19 cellular contexts compared by ENCODE assay signal in genomic region chr10:86659161-86659691, GRCh38. TPM values are rescaled to one million over a fixed set of nuclear protein-coding genes. Genes with fewer than 3 reads are reported as not detected.
A peak's percentile ranks its signal among the peaks of the same experiment; 100 is the strongest.
DNase-seq lines count a peak whose midpoint lies in the region; ATAC-seq and TF ChIP-seq lines count a peak whose summit lies in the region.
"Had no signal": no experiment of that assay in that cellular context is flagged by ENCODE, and none has a peak within 500 bp of the region (broad histone marks: within the 10 kb centered on the region; RNA-seq: fewer than 3 reads in every experiment).

No MANE protein-coding gene starts in this region.

- H3K36me3 ChIP-seq in left lung (no peaks in the 10 kb centered on the region), sigmoid colon (no peaks in the 10 kb centered on the region)
- H3K36me3 ChIP-seq: BLaER1 treated with 17β-estradiol and CSF1 and Interleukin-3, amounts not matched to agents 10 nM and 100 nM had no signal

- TF ChIP-seq EP300 in sigmoid colon (IDR thresholded peaks at IDR 0.05) = no peak

- intact Hi-C loops in Right ventricle myocardium inferior (cut with DNase I) (no loop called here), Right ventricle myocardium superior (cut with DNase I) (no loop called here), dorsolateral prefrontal cortex (cut with DNase I) (no loop called here), left lung (cut with DNase I) (no loop called here), sigmoid colon (cut with DNase I) (no loop called here)

- H3K4me3 ChIP-seq in dorsolateral prefrontal cortex (no peak overlapping the region), left lung (no peak overlapping the region), sigmoid colon (no peak overlapping the region)
- H3K4me3 ChIP-seq: BLaER1 treated with 17β-estradiol and CSF1 and Interleukin-3, amounts not matched to agents 10 nM and 100 nM had no signal

- peak; percentile 61 for DNase-seq in Right ventricle myocardium inferior (ENCODE audit: missing footprints)
- DNase-seq in Right ventricle myocardium superior = no peak
- peak in 7 of 10 donors; percentile 0 to 37 (median 19) for DNase-seq in dorsolateral prefrontal cortex
- DNase-seq in left lung = peak; percentile 22 to 45
- DNase-seq in sigmoid colon = peak; percentile 53
- DNase-seq in activated CD4-positive, alpha-beta T cell treated with anti-CD3 and anti-CD28 coated beads for 48 hours = no peak
- DNase-seq in COLO668 (lab: John Stamatoyannopoulos, UW; ENCODE audit: unreplicated experiment) = no peak
- DNase-seq: COR-L47, DMS153, GOT3, NCI-H1048, NCI-H2081, NCI-H510A treated with DMSO at 0.1 percent for 48 hours, NCI-H82, PC-3 had no signal

- no peaks in the 10 kb centered on the region for H3K27me3 ChIP-seq in dorsolateral prefrontal cortex
- peaks cover 0 to 19% of the 10 kb centered on the region in 2 donors for H3K27me3 ChIP-seq in left lung
- no peaks in the 10 kb centered on the region for H3K27me3 ChIP-seq in sigmoid colon
- H3K27me3 ChIP-seq: BLaER1 treated with 17β-estradiol and CSF1 and Interleukin-3, amounts not matched to agents 10 nM and 100 nM had no signal

- ATAC-seq in Right ventricle myocardium inferior = no peak
- ATAC-seq in Right ventricle myocardium superior (ENCODE audit: poor library complexity) = no peak
- no peak for ATAC-seq in left lung
- ATAC-seq in HG03442 (IDR thresholded peaks at IDR 0.05; ENCODE audit: unreplicated experiment) = no peak
- ATAC-seq: PC-3 had no signal

- TF ChIP-seq POLR2A in sigmoid colon (IDR thresholded peaks at IDR 0.05) = no peak

- H3K9me3 ChIP-seq in left lung (no peaks in the 10 kb centered on the region), sigmoid colon (no peaks in the 10 kb centered on the region)
- H3K9me3 ChIP-seq: BLaER1 treated with 17β-estradiol and CSF1 and Interleukin-3, amounts not matched to agents 10 nM and 100 nM had no signal

- H3K4me1 ChIP-seq in left lung (no peaks in the 10 kb centered on the region), sigmoid colon (peaks cover 0 to 16% (median 13%) of the 10 kb centered on the region in 4 donors)

- WGBS in sigmoid colon, 2 donors = 89% methylated on average over 19 of the region's 19 CpGs

- H3K27ac ChIP-seq in dorsolateral prefrontal cortex (no peak overlapping the region), left lung (no peak overlapping the region), sigmoid colon (no peak overlapping the region)
- H3K27ac ChIP-seq: BLaER1 treated with 17β-estradiol and CSF1 and Interleukin-3, amounts not matched to agents 10 nM and 100 nM; KMS-11 had no signal

- TF ChIP-seq CTCF in dorsolateral prefrontal cortex (IDR thresholded peaks at IDR 0.05 in 54 of 56, conservative IDR thresholded peaks at IDR 0.05 in 2 of 56; ENCODE audit: low read depth in 1 of 56, partially characterized antibody in 56 of 56) = no peak
- no peak for TF ChIP-seq CTCF in left lung (IDR thresholded peaks at IDR 0.05)
- TF ChIP-seq CTCF in sigmoid colon (IDR thresholded peaks at IDR 0.05) = no peak

RNA-seq across cellular contexts. Expression of gene OPN4, which starts 4.9 kb away (rescaled TPM):
- total RNA-seq in Right ventricle myocardium inferior = 0.41 TPM
- total RNA-seq in Right ventricle myocardium superior = 0.40 TPM
- 1 to 10 TPM in 93 of 120 experiments, under 1 TPM in 23, not detected in 4; 0.35 to 4.5 (median 1.6) TPM for total RNA-seq in dorsolateral prefrontal cortex
- not detected for total RNA-seq in left lung
- not detected for total RNA-seq in sigmoid colon
- under 1 TPM in 1 of 3 donors, not detected in 2; 0.04 TPM for polyA plus RNA-seq in sigmoid colon
- total RNA-seq: MCF 10A, PC-3 had no signal

RNA-seq across cellular contexts. Expression of gene LDB3, which starts 9.1 kb away (rescaled TPM):
- total RNA-seq in Right ventricle myocardium inferior (1,478 TPM), Right ventricle myocardium superior (1,375 TPM), dorsolateral prefrontal cortex (10 to 100 TPM in 105 of 120 experiments, 1 to 10 TPM in 15; 3.8 to 94.4 (median 22.6) TPM), left lung (1 to 10 TPM; 1.5 to 2.7 TPM), sigmoid colon (10 to 100 TPM; 13.2 to 42.1 (median 22.4) TPM)
- polyA plus RNA-seq in sigmoid colon = 1 to 10 TPM; 1.2 to 1.9 (median 1.8) TPM

Comparison
In these comparisons a context has a peak if more than half of its experiments do, and no peak if none do; other contexts are left out.
1. DNase-seq: peak in Right ventricle myocardium inferior (single experiment), dorsolateral prefrontal cortex (7 of 10), left lung (2 of 2) and sigmoid colon (single experiment); none in Right ventricle myocardium superior (single experiment), activated CD4-positive, alpha-beta T cell treated with anti-CD3 and anti-CD28 coated beads for 48 hours (single experiment) and COLO668 (single experiment).
2. RNA of gene LDB3, which starts 9.1 kb away (total RNA-seq): 1,478 TPM in Right ventricle myocardium inferior (single experiment) and 1,375 TPM in Right ventricle myocardium superior (single experiment); 13.2 to 42.1 TPM in sigmoid colon, 3.8 to 94.4 TPM in dorsolateral prefrontal cortex and 1.5 to 2.7 TPM in left lung; every median in the first group is over 10 times any median in the second.